1 cellular context compared by ENCODE assay signal in the genomic region with DNA sequence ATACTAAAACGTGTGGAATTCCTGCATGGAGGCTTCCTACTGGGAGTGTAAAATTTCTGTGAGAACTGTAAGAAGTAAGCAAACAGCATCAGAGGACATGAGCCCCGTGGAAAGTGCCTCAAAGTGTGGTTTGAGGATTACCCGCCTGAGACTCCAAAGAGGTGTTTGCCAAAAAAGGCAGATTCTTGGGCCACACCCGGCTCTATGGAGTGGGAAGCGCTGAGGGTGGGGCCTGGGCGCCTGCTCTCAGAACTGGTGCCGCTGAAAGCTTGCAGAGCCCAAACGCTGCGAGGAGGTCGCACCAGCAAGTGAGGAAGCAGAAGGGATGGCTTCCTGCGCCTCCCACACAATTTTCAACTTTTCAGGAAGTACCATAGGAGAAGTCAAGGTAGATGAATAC.
TF ChIP-seq lines count a peak whose summit lies in the region.

No MANE protein-coding gene starts in this region.

TF ChIP-seq in GM23338, 12 proteins besides CTCF, POLR2A, EP300 and RAD21 (continued from another document):
- TF ChIP-seq, protein P1, sequence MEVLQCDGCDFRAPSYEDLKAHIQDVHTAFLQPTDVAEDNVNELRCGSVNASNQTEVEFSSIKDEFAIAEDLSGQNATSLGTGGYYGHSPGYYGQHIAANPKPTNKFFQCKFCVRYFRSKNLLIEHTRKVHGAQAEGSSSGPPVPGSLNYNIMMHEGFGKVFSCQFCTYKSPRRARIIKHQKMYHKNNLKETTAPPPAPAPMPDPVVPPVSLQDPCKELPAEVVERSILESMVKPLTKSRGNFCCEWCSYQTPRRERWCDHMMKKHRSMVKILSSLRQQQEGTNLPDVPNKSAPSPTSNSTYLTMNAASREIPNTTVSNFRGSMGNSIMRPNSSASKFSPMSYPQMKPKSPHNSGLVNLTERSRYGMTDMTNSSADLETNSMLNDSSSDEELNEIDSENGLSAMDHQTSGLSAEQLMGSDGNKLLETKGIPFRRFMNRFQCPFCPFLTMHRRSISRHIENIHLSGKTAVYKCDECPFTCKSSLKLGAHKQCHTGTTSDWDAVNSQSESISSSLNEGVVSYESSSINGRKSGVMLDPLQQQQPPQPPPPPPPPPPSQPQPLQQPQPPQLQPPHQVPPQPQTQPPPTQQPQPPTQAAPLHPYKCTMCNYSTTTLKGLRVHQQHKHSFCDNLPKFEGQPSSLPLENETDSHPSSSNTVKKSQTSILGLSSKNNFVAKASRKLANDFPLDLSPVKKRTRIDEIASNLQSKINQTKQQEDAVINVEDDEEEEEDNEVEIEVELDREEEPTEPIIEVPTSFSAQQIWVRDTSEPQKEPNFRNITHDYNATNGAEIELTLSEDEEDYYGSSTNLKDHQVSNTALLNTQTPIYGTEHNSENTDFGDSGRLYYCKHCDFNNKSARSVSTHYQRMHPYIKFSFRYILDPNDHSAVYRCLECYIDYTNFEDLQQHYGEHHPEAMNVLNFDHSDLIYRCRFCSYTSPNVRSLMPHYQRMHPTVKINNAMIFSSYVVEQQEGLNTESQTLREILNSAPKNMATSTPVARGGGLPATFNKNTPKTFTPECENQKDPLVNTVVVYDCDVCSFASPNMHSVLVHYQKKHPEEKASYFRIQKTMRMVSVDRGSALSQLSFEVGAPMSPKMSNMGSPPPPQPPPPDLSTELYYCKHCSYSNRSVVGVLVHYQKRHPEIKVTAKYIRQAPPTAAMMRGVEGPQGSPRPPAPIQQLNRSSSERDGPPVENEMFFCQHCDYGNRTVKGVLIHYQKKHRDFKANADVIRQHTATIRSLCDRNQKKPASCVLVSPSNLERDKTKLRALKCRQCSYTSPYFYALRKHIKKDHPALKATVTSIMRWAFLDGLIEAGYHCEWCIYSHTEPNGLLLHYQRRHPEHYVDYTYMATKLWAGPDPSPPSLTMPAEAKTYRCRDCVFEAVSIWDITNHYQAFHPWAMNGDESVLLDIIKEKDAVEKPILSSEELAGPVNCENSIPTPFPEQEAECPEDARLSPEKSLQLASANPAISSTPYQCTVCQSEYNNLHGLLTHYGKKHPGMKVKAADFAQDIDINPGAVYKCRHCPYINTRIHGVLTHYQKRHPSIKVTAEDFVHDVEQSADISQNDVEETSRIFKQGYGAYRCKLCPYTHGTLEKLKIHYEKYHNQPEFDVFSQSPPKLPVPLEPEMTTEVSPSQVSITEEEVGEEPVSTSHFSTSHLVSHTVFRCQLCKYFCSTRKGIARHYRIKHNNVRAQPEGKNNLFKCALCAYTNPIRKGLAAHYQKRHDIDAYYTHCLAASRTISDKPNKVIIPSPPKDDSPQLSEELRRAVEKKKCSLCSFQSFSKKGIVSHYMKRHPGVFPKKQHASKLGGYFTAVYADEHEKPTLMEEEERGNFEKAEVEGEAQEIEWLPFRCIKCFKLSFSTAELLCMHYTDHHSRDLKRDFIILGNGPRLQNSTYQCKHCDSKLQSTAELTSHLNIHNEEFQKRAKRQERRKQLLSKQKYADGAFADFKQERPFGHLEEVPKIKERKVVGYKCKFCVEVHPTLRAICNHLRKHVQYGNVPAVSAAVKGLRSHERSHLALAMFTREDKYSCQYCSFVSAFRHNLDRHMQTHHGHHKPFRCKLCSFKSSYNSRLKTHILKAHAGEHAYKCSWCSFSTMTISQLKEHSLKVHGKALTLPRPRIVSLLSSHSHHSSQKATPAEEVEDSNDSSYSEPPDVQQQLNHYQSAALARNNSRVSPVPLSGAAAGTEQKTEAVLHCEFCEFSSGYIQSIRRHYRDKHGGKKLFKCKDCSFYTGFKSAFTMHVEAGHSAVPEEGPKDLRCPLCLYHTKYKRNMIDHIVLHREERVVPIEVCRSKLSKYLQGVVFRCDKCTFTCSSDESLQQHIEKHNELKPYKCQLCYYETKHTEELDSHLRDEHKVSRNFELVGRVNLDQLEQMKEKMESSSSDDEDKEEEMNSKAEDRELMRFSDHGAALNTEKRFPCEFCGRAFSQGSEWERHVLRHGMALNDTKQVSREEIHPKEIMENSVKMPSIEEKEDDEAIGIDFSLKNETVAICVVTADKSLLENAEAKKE (CRISPR knock-in tag; IDR thresholded peaks at IDR 0.05): no peak
